ENCODE assay signal across 1 cellular context in the genomic region with DNA sequence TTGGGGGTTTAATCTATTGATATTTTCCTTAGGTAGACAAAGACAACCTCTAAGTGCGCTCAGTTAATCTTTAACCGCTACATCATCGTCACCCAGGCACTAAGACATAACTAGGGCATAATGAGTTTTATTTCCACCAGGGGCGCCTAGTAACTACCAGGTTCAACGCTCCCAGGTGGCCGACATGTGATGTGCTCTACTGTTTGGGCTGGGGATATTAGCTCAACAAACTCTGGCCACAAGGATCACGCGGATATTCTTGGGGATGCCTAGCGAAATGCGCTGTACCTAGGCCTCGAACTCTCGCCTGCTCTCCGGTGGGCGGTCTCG.
TF ChIP-seq lines count a peak whose summit lies in the region.

No MANE protein-coding gene starts in this region.

TF ChIP-seq in HCT116, 20 proteins besides CTCF, POLR2A, EP300 and RAD21 (continued from another document):
- TF ChIP-seq, protein P1, sequence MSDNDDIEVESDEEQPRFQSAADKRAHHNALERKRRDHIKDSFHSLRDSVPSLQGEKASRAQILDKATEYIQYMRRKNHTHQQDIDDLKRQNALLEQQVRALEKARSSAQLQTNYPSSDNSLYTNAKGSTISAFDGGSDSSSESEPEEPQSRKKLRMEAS (IDR thresholded peaks at IDR 0.05), result no peak; the same call in 1 of the 2 replicates
- TF ChIP-seq EZH2 (IDR thresholded peaks at IDR 0.05) (no peak), TCF7L2 (IDR thresholded peaks at IDR 0.05; ENCODE audit: borderline replicate concordance, extremely low read depth, insufficient read depth, insufficient read length) (no peak), YY1 (IDR thresholded peaks at IDR 0.05; ENCODE audit: extremely low read depth, insufficient replicate concordance, low read depth, low read length) (no peak), ZNF274 (IDR thresholded peaks at IDR 0.05; ENCODE audit: low read depth, low read length) (no peak), POLR2AphosphoS5 (IDR thresholded peaks at IDR 0.05; ENCODE audit: low read depth, low read length) (no peak), CBX3 (IDR thresholded peaks at IDR 0.05; ENCODE audit: low read depth) (no peak), SRF (IDR thresholded peaks at IDR 0.05; ENCODE audit: low read depth) (no peak)
TF ChIP-seq in HCT116: peak in this region for 0.
